25 cellular contexts compared by ENCODE assay signal in the genomic region with DNA sequence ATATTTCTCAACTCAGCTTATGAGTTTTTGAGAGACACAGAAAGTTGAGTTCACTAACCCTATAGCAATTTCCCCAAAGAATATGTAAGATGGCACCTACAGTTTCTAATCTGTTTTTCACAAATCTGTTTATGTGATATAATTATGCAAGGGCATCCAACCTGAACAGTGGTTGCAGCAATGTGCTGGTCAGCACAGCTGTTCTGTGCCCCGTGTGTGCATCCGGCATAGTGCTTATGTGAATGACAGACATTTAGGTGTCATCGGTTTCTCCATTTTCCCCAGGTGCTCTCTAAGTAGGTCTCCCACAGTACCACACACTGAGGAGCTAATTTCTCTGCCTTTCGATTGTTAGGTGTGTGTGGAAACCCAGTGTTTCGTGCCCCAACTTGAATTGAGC. TPM values are rescaled to one million over a fixed set of nuclear protein-coding genes. Genes with fewer than 3 reads are reported as not detected.
A peak's percentile ranks its signal among the peaks of the same experiment; 100 is the strongest.
DNase-seq lines count a peak whose midpoint lies in the region; ATAC-seq, FAIRE-seq and TF ChIP-seq lines count a peak whose summit lies in the region.
"Had no signal": no experiment of that assay in that cellular context is flagged by ENCODE, and none has a peak within 500 bp of the region (broad histone marks: within the 10 kb centered on the region; RNA-seq: fewer than 3 reads in every experiment).

No MANE protein-coding gene starts in this region.

- CTCF ChIA-PET in GM12878 (lab: Yijun Ruan, JAX) (no interaction called here), T-cell (lab: Charles Lee) (interaction anchor here (0.6 to 1.5 kb wide), 5 partner anchors 9 to 1187 kb away, joined by 3 to 4 read pairs (median 3); no protein-coding TSS in a partner anchor)

- H4K12ac ChIP-seq in trophoblast cell (ENCODE audit: low read depth, low read length), result no peak overlapping the region

- H2AK5ac ChIP-seq in trophoblast cell (ENCODE audit: low read length), result no peak overlapping the region

- no peak for TF ChIP-seq POLR2A in GM12878 (IDR thresholded peaks at IDR 0.05; ENCODE audit: low read depth, low read length)

- no peak overlapping the region for H3K27ac ChIP-seq in GM12878 (ENCODE audit: control insufficient read depth, insufficient read depth)
- H3K27ac ChIP-seq in trophoblast cell (ENCODE audit: low read depth, low read length), result no peak overlapping the region
- no peak overlapping the region for H3K27ac ChIP-seq in pancreas
- H3K27ac ChIP-seq: coronary artery, heart right ventricle, left lung, neural progenitor cell, transverse colon had no signal

- peak overlapping the region; percentile 6 for H2BK12ac ChIP-seq in trophoblast cell (ENCODE audit: low read length)

- H3K9me3 Mint-ChIP-seq in T-cell, result no peaks in the 10 kb centered on the region
- H3K9me3 Mint-ChIP-seq: CD8-positive, alpha-beta T cell; mesothelial cell of epicardium; neural progenitor cell; stimulated activated naive CD8-positive, alpha-beta T cell treated with anti-CD3 and anti-CD28 coated beads, Interleukin-15, amount 100 ng/mL, for 72 hours; T-helper 1 cell treated with Interleukin-12 subunit alpha and Interleukin-12 subunit beta and Interleukin-4 antibody, amounts not matched to agents 30 μg/mL and 1 μg/mL, for 36 hours had no signal

- H3K4me1 ChIP-seq in GM12878 (ENCODE audit: control insufficient read depth, insufficient read depth, low read length) (no peaks in the 10 kb centered on the region), trophoblast cell (ENCODE audit: control insufficient read depth in 1 of 2, insufficient read depth in 2 of 2, low read length in 2 of 2) (peaks cover 9 to 10% of the 10 kb centered on the region in 2 experiments), pancreas (no peaks in the 10 kb centered on the region)
- H3K4me1 ChIP-seq: left lung, neural progenitor cell, transverse colon had no signal

- no peak for DNase-seq in GM12878 (ENCODE audit: low read depth, low spot score)
- peak in 1 of 2 donors; percentile 27 for DNase-seq in trophoblast cell
- no peak for DNase-seq in dedifferentiated amniotic fluid mesenchymal stem cell (ENCODE audit: extremely low spot score)
- no peak for DNase-seq in activated T-cell treated with anti-CD3 and anti-CD28 coated beads, Interleukin-2, amount 50 U/mL, for 48 hours
- no peak for DNase-seq in pancreas
- DNase-seq in T-cell, result no peak
- DNase-seq: activated gamma-delta T cell treated with Interleukin-2 at 50 U/mL for 16 hours; activated T-cell treated with anti-CD3 and anti-CD28 coated beads for 4 hours; CD8-positive, alpha-beta T cell; DMS53; heart right ventricle; left lung; NCI-H69; OCI-M1; small intestine; stimulated activated CD4-positive, alpha-beta T cell treated with anti-CD3 and anti-CD28 coated beads, Interleukin-2, amount 100 ng/mL, for 48 hours; stimulated activated naive CD8-positive, alpha-beta T cell treated with anti-CD3 and anti-CD28 coated beads, Interleukin-15, amount 100 ng/mL, for 72 hours; transverse colon had no signal

- H2BK120ac ChIP-seq in trophoblast cell (ENCODE audit: insufficient read depth, low read length, poor library complexity), result no peak overlapping the region

- no TSS peak for BruUV-seq in GM12878 (replicated peaks; lab: Mats Ljungman, UMichigan)

- in situ Hi-C loops in GM12878 (cut with MboI), result no loop called here

- RAD21 ChIA-PET in GM12878 (lab: Charles Lee; ENCODE audit: unreplicated experiment), result no interaction called here

- H3K36me3 ChIP-seq in GM12878 (ENCODE audit: control insufficient read depth in 2 of 2, insufficient read depth in 2 of 2, low read length in 1 of 2), result no peaks in the 10 kb centered on the region
- no peaks in the 10 kb centered on the region for H3K36me3 ChIP-seq in trophoblast cell (ENCODE audit: control insufficient read depth in 1 of 2, insufficient read depth in 2 of 2, low read length in 2 of 2)
- no peaks in the 10 kb centered on the region for H3K36me3 ChIP-seq in pancreas
- H3K36me3 ChIP-seq: heart right ventricle, left lung, neural progenitor cell, transverse colon had no signal

- no peak overlapping the region for H3K18ac ChIP-seq in trophoblast cell (ENCODE audit: low read length)

- no peak for TF ChIP-seq RAD21 in GM12878 (IDR thresholded peaks at IDR 0.05; ENCODE audit: insufficient read depth, low read depth, low read length)

- no peaks in the 10 kb centered on the region for H4K20me1 ChIP-seq in GM12878 (ENCODE audit: control insufficient read depth, insufficient read depth)

- peaks cover 0 to 9% of the 10 kb centered on the region in 2 donors for H3K27me3 Mint-ChIP-seq in T-cell

- H4K91ac ChIP-seq in trophoblast cell (ENCODE audit: low read depth, low read length), result no peak overlapping the region

- H3K4me2 ChIP-seq in GM12878 (ENCODE audit: control insufficient read depth, insufficient read depth), result no peak overlapping the region
- no peak overlapping the region for H3K4me2 ChIP-seq in trophoblast cell (ENCODE audit: low read length)
- H3K4me2 ChIP-seq: neural progenitor cell had no signal

- H3K27me3 ChIP-seq in GM12878 (replicated peaks in 1 of 2; ENCODE audit: control insufficient read depth in 2 of 2, insufficient read depth in 2 of 2, low read length in 1 of 2) (peaks cover 5 to 25% of the 10 kb centered on the region in 2 experiments), trophoblast cell (ENCODE audit: insufficient read depth, low read length) (no peaks in the 10 kb centered on the region), pancreas (no peaks in the 10 kb centered on the region)
- H3K27me3 ChIP-seq: neural progenitor cell had no signal

- ATAC-seq in GM18867 (IDR thresholded peaks at IDR 0.05; ENCODE audit: unreplicated experiment) (peak; percentile 84), HG03175 (IDR thresholded peaks at IDR 0.05; ENCODE audit: unreplicated experiment) (peak; percentile 92), GM12878 (peak; percentile 41), pancreas (no peak), T-cell (replicated peaks in 1 of 4) (no peak)
- ATAC-seq: CD8-positive, alpha-beta T cell; heart right ventricle; left lung; stimulated activated naive CD8-positive, alpha-beta T cell treated with anti-CD3 and anti-CD28 coated beads, Interleukin-15, amount 100 ng/mL, for 72 hours had no signal

- intact Hi-C loops in GM12878 (cut with micrococcal nuclease; ENCODE audit: unreplicated experiment), result no loop called here
- intact Hi-C loops in pancreas (cut with DNase I), result loop anchor here in 1 of 3 donors (10.0 kb wide), 1 partner anchor 340 kb away; no protein-coding TSS in a partner anchor

- no peak overlapping the region for H2BK5ac ChIP-seq in trophoblast cell (ENCODE audit: low read depth, low read length, poor library complexity)

- H3K9me3 ChIP-seq in GM12878 (replicated peaks; ENCODE audit: control insufficient read depth, insufficient read depth, low read length) (no peaks in the 10 kb centered on the region), trophoblast cell (ENCODE audit: insufficient read depth, low read depth, low read length) (no peaks in the 10 kb centered on the region), pancreas (no peaks in the 10 kb centered on the region)
- H3K9me3 ChIP-seq: heart right ventricle, left lung, transverse colon had no signal

- H3K4me3 Mint-ChIP-seq in T-cell, result no peak overlapping the region
- H3K4me3 Mint-ChIP-seq: CD8-positive, alpha-beta T cell; mesothelial cell of epicardium; neural progenitor cell; stimulated activated naive CD8-positive, alpha-beta T cell treated with anti-CD3 and anti-CD28 coated beads, Interleukin-15, amount 100 ng/mL, for 72 hours; T-helper 1 cell treated with Interleukin-12 subunit alpha and Interleukin-12 subunit beta and Interleukin-4 antibody, amounts not matched to agents 30 μg/mL and 1 μg/mL, for 36 hours had no signal

- H2AFZ ChIP-seq in GM12878 (ENCODE audit: control insufficient read depth, low read depth, low read length), result no peak overlapping the region
- no peak overlapping the region for H2AFZ ChIP-seq in trophoblast cell (ENCODE audit: insufficient read depth, low read length, poor library complexity)
- H2AFZ ChIP-seq: neural progenitor cell had no signal

- no peak overlapping the region for H4K8ac ChIP-seq in trophoblast cell (ENCODE audit: low read depth, low read length)

- H3K79me2 ChIP-seq in GM12878 (ENCODE audit: control insufficient read depth, insufficient read depth, low read length), result no peaks in the 10 kb centered on the region
- no peaks in the 10 kb centered on the region for H3K79me2 ChIP-seq in trophoblast cell (ENCODE audit: control insufficient read depth, insufficient read depth, low read length, poor library complexity)

- H3K27ac Mint-ChIP-seq in T-cell, result peak overlapping the region in 1 of 2 donors; percentile 5
- H3K27ac Mint-ChIP-seq: CD8-positive, alpha-beta T cell; mesothelial cell of epicardium; neural progenitor cell; stimulated activated naive CD8-positive, alpha-beta T cell treated with anti-CD3 and anti-CD28 coated beads, Interleukin-15, amount 100 ng/mL, for 72 hours; T-helper 1 cell treated with Interleukin-12 subunit alpha and Interleukin-12 subunit beta and Interleukin-4 antibody, amounts not matched to agents 30 μg/mL and 1 μg/mL, for 36 hours had no signal

- no peak overlapping the region for H3K23ac ChIP-seq in trophoblast cell (ENCODE audit: low read length)

- SMC1A ChIA-PET in GM12878 (lab: Charles Lee; ENCODE audit: uncharacterized antibody, unreplicated experiment), result no interaction called here

- H3K14ac ChIP-seq in trophoblast cell (ENCODE audit: low read length), result no peak overlapping the region

- H3K4ac ChIP-seq in trophoblast cell (ENCODE audit: low read depth, low read length), result no peak overlapping the region

- FAIRE-seq in GM12878 (lab: Jason Lieb, UNC), result no peak
- FAIRE-seq in pancreas (lab: Jason Lieb, UNC), result no peak
- FAIRE-seq: GM12891, small intestine had no signal

- TF ChIP-seq EP300 in GM12878 (IDR thresholded peaks at IDR 0.05; ENCODE audit: borderline replicate concordance in 1 of 2, control insufficient read depth in 1 of 2, low read depth in 2 of 2, low read length in 2 of 2), result no peak

- POLR2A ChIA-PET in GM12878 (lab: Charles Lee) (no interaction called here), T-cell (lab: Charles Lee) (interaction anchor here (1.0 to 1.1 kb wide), 2 partner anchors 9 to 94 kb away, joined by 3 read pairs; no protein-coding TSS in a partner anchor)

- H3K36me3 Mint-ChIP-seq in T-cell, result no peaks in the 10 kb centered on the region
- H3K36me3 Mint-ChIP-seq: CD8-positive, alpha-beta T cell; mesothelial cell of epicardium; neural progenitor cell had no signal

- H3K4me3 ChIP-seq in GM12878 (no peak overlapping the region), trophoblast cell (ENCODE audit: low read depth, low read length) (no peak overlapping the region), pancreas (no peak overlapping the region)
- H3K4me3 ChIP-seq: coronary artery, heart right ventricle, left lung, neural progenitor cell, transverse colon had no signal

- no peak overlapping the region for H3K9ac ChIP-seq in GM12878 (ENCODE audit: control insufficient read depth, insufficient read depth, low read length)
- H3K9ac ChIP-seq in trophoblast cell (ENCODE audit: low read length), result no peak overlapping the region
- H3K9ac ChIP-seq: neural progenitor cell had no signal

- peaks cover 13 to 19% (median 18%) of the 10 kb centered on the region in 3 donors for H3K4me1 Mint-ChIP-seq in T-cell
- H3K4me1 Mint-ChIP-seq: neural progenitor cell had no signal

- H3K79me1 ChIP-seq in trophoblast cell (ENCODE audit: low read length), result peaks cover 4% of the 10 kb centered on the region

- no peak for TF ChIP-seq CTCF in GM12878 (IDR thresholded peaks at IDR 0.05 in 2 of 3, conservative IDR thresholded peaks at IDR 0.05 in 1 of 3; ENCODE audit: control insufficient read depth in 2 of 3, extremely low read depth in 1 of 3, insufficient read depth in 1 of 3, low read depth in 3 of 3, low read length in 3 of 3)
- TF ChIP-seq CTCF in pancreas (IDR thresholded peaks at IDR 0.05), result no peak

- WGBS in GM12878 (ENCODE audit: insufficient coverage, insufficient replicate concordance, low lambda C conversion rate, missing lambda C conversion rate), result 0% methylated on average over 5 of the region's 5 CpGs
- no CpG with 5 or more reads among the region's 5 CpGs for WGBS in trophoblast cell (ENCODE audit: extremely low coverage, insufficient coverage, insufficient read length)
- 60 to 69% methylated on average over 5 of the region's 5 CpGs for WGBS in pancreas, 2 donors

RNA-seq across cellular contexts. Expression of gene BACH2, which starts 7.7 kb away (rescaled TPM):
- total RNA-seq in GM12878 (2013; cell fraction: nucleolus; rRNA removed), result 0.31 and 0.86 TPM in 2 replicates
- total RNA-seq in GM12878 (2014; rRNA removed), result 0.06 TPM in 1 of 2 replicates, not detected in the other
- 0.04 and 0.18 TPM in 2 replicates for total RNA-seq in GM12878 (2014; rRNA removed; fragmentation: Illumina TruSeq; extraction: Trizol)
- total RNA-seq in GM12878 (2021), result 0.16 and 0.28 TPM in 2 replicates
- 0.13 TPM for polyA plus RNA-seq in GM12878 (2011; ENCODE audit: low read depth)
- 0.01 and 0.03 TPM in 2 replicates for polyA plus RNA-seq in GM12878 (2011; rRNA removed)
- polyA plus RNA-seq in GM12878 (2011; cell fraction: cytosol; rRNA removed), result 0.03 TPM in 2 replicates
- 0.03 and 0.06 TPM in 2 replicates for polyA plus RNA-seq in GM12878 (2011; cell fraction: nucleus; rRNA removed)
- polyA plus RNA-seq in GM12878 (2012), result 0.06 and 0.20 TPM in 2 replicates
- 0.04 and 0.08 TPM in 2 replicates for polyA plus RNA-seq in GM12878 (2014; fragmentation: Illumina TruSeq; extraction: Trizol)
- under 1 TPM in 1 of 2 experiments, not detected in 1; 0.10 TPM for polyA plus RNA-seq in GM12878 (2014; fragmentation: Nextera tagmentation; extraction: Ambion mirVana)
- polyA plus RNA-seq in GM12878 (2014; rRNA removed), result 0.03 TPM in 2 replicates
- not detected for polyA plus RNA-seq in GM12878 (2016; fragmentation: Nextera tagmentation; extraction: Ambion mirVana)
- polyA minus RNA-seq in GM12878 (2011; rRNA and poly(A)+ RNA removed), result under 0.01 and 0.10 TPM in 2 replicates
- not detected in 2 replicates for polyA minus RNA-seq in GM12878 (2011; cell fraction: cytosol; rRNA and poly(A)+ RNA removed)
- polyA minus RNA-seq in GM12878 (2011; cell fraction: nucleus; rRNA and poly(A)+ RNA removed), result 0.12 and 0.38 TPM in 2 replicates
- 4.4 and 5.2 TPM in 2 replicates for polyA plus RNA-seq in trophoblast cell (2013)
- total RNA-seq in pancreas, result 1 to 10 TPM; 3.0 to 8.0 (median 5.5) TPM
- polyA plus RNA-seq in pancreas, result 1 to 10 TPM in 1 of 2 donors, under 1 TPM in 1; 0.61 to 1.1 TPM
- 100 to 1,000 TPM in 2 of 5 donors, 10 to 100 TPM in 3; 81.9 to 196 (median 96.7) TPM for total RNA-seq in T-cell

Comparison
In these comparisons a context has a peak if more than half of its experiments do, and no peak if none do; other contexts are left out.
1. ATAC-seq: peak in GM18867 (single experiment), HG03175 (single experiment) and GM12878 (single experiment); none in pancreas (0 of 4) and T-cell (0 of 4).
2. RNA of gene BACH2, which starts 7.7 kb away (total RNA-seq): 81.9 to 196 TPM in T-cell; 3.0 to 8.0 TPM in pancreas and 0.04 to 0.86 TPM in GM12878; every median in the first group is over 4 times any median in the second.